8 cellular contexts compared by ENCODE assay signal in genomic region chr5:50666261-50667078, GRCh38. TPM values are rescaled to one million over a fixed set of nuclear protein-coding genes. Genes with fewer than 3 reads are reported as not detected.
DNase-seq lines count a peak whose midpoint lies in the region; ATAC-seq and TF ChIP-seq lines count a peak whose summit lies in the region.

PARP8 (plus strand) TSS chr5:50666637; CDS start chr5:50667096, 459 bp downstream.

- no peak for TF ChIP-seq POLR2A in lower leg skin (IDR thresholded peaks at IDR 0.05)

- DNase-seq in ELF-1 (ENCODE audit: low read depth, low spot score) (peak; percentile 84), GM23248 (peak; percentile 62), MV-4-11 (lab: John Stamatoyannopoulos, UW) (peak; percentile 85), dorsolateral prefrontal cortex (peak in 8 of 10 donors; percentile 23 to 74 (median 34)), lower leg skin (ENCODE audit: low spot score in 2 of 2) (peak; percentile 28 to 92)
- DNase-seq in activated CD4-positive, alpha-beta T cell treated with anti-CD3 and anti-CD28 coated beads, Interleukin-2, amount 10 ng/mL, durations not matched to agents 7 days and 5 days: peak; percentile 42
- DNase-seq in stimulated activated CD4-positive, alpha-beta T cell treated with anti-CD3 and anti-CD28 coated beads, TNF-alpha, amount 100 ng/mL, for 24 hours (ENCODE audit: low read depth in 3 of 3): peak in 2 of 3 experiments; percentile 7 to 32

- H3K4me3 Mint-ChIP-seq in activated CD4-positive, alpha-beta T cell treated with anti-CD3 and anti-CD28 coated beads, Interleukin-2, amount 10 ng/mL, durations not matched to agents 7 days and 5 days: peak within 1 kb of the TSS; percentile 97

- H2AFZ ChIP-seq in GM23248: peak within 1 kb of the TSS; percentile 87

- intact Hi-C loops in dorsolateral prefrontal cortex (cut with DNase I) (no loop called here), lower leg skin (cut with DNase I; ENCODE audit: low total_unique reads) (no loop called here)

- POLR2A ChIA-PET in activated CD4-positive, alpha-beta T cell treated with anti-CD3 and anti-CD28 coated beads, Interleukin-2, amount 10 ng/mL, durations not matched to agents 7 days and 5 days (lab: Charles Lee): interaction anchor here (0.7 kb wide), 1 partner anchor 217 kb away, joined by 3 read pairs; no protein-coding TSS in a partner anchor

- no peak for ATAC-seq in GM21737 (IDR thresholded peaks at IDR 0.05; ENCODE audit: unreplicated experiment)

- H3K9ac ChIP-seq in GM23248: peak within 1 kb of the TSS; percentile 68

- no peaks in the 10 kb centered on the region for H3K79me2 ChIP-seq in GM23248 (ENCODE audit: insufficient read depth)

- H3K4me1 ChIP-seq in GM23248 (ENCODE audit: insufficient read depth): 0 out of 2 replicates have a peak, but pooled peaks cover 4% of the 10 kb centered on the region

- no peaks in the 10 kb centered on the region for H3K9me3 Mint-ChIP-seq in activated CD4-positive, alpha-beta T cell treated with anti-CD3 and anti-CD28 coated beads, Interleukin-2, amount 10 ng/mL, durations not matched to agents 7 days and 5 days

- CTCF ChIA-PET in activated CD4-positive, alpha-beta T cell treated with anti-CD3 and anti-CD28 coated beads, Interleukin-2, amount 10 ng/mL, durations not matched to agents 7 days and 5 days (lab: Charles Lee): no interaction called here

- H3K27me3 Mint-ChIP-seq in activated CD4-positive, alpha-beta T cell treated with anti-CD3 and anti-CD28 coated beads, Interleukin-2, amount 10 ng/mL, durations not matched to agents 7 days and 5 days: no peaks in the 10 kb centered on the region

- in situ Hi-C loops in GM23248 (cut with MboI): no loop called here

- H3K27me3 ChIP-seq in GM23248 (replicated peaks; ENCODE audit: insufficient read depth) (no peaks in the 10 kb centered on the region), dorsolateral prefrontal cortex (no peaks in the 10 kb centered on the region)

- H3K9me3 ChIP-seq in GM23248 (ENCODE audit: low read depth): no peaks in the 10 kb centered on the region

- peaks cover 31% of the 10 kb centered on the region for H3K36me3 Mint-ChIP-seq in activated CD4-positive, alpha-beta T cell treated with anti-CD3 and anti-CD28 coated beads, Interleukin-2, amount 10 ng/mL, durations not matched to agents 7 days and 5 days (ENCODE audit: low read depth)

- peak in 1 of 56 donors; percentile 15 for TF ChIP-seq CTCF in dorsolateral prefrontal cortex (IDR thresholded peaks at IDR 0.05 in 54 of 56, conservative IDR thresholded peaks at IDR 0.05 in 2 of 56; ENCODE audit: low read depth in 1 of 56, partially characterized antibody in 56 of 56)
- no peak for TF ChIP-seq CTCF in lower leg skin (IDR thresholded peaks at IDR 0.05)

- 1% methylated on average over 19 to 48 of the region's 70 CpGs for WGBS in GM23248 (ENCODE audit: low coverage in 1 of 2, low lambda C conversion rate in 2 of 2, missing lambda C conversion rate in 2 of 2), 2 experiments
- WGBS in lower leg skin, 2 donors: 1% methylated on average over 48 to 60 of the region's 70 CpGs

- peak within 1 kb of the TSS; percentile 74 for H3K4me3 ChIP-seq in GM23248
- H3K4me3 ChIP-seq in dorsolateral prefrontal cortex: peak within 1 kb of the TSS; percentile 60 to 96 (median 85)
- H3K4me3 ChIP-seq in lower leg skin (ENCODE audit: low read depth, poor library complexity, severe bottlenecking): peak within 1 kb of the TSS; percentile 90

- H3K36me3 ChIP-seq in GM23248 (ENCODE audit: low read depth): no peaks in the 10 kb centered on the region

- H3F3A ChIP-seq in GM23248 (ENCODE audit: insufficient read depth): peaks cover 9% of the 10 kb centered on the region; the same call in 1 of the 2 replicates

- peak within 1 kb of the TSS; percentile 91 for H3K4me2 ChIP-seq in GM23248 (ENCODE audit: unreplicated experiment)

- H3K27ac Mint-ChIP-seq in activated CD4-positive, alpha-beta T cell treated with anti-CD3 and anti-CD28 coated beads, Interleukin-2, amount 10 ng/mL, durations not matched to agents 7 days and 5 days: peak within 1 kb of the TSS; percentile 99

- H3K9me2 ChIP-seq in GM23248 (ENCODE audit: insufficient read depth): no peaks in the 10 kb centered on the region

- H3K27ac ChIP-seq in GM23248 (no peak within 1 kb of the TSS), dorsolateral prefrontal cortex (peak within 1 kb of the TSS in 57 of 59 donors; percentile 29 to 95 (median 85))

- no peaks in the 10 kb centered on the region for H4K20me1 ChIP-seq in GM23248 (ENCODE audit: insufficient read depth)

- peaks cover 45% of the 10 kb centered on the region for H3K4me1 Mint-ChIP-seq in activated CD4-positive, alpha-beta T cell treated with anti-CD3 and anti-CD28 coated beads, Interleukin-2, amount 10 ng/mL, durations not matched to agents 7 days and 5 days

RNA-seq across cellular contexts. Expression of gene PARP8, which starts in this region (rescaled TPM):
- total RNA-seq in GM23248 (2014; rRNA removed; shearing (Covaris generic)): 1.1 and 1.9 TPM in 2 replicates
- polyA plus RNA-seq in GM23248 (2016; fragmentation: Nextera tagmentation; extraction: Ambion mirVana): 2.5 and 3.3 TPM in 2 replicates
- total RNA-seq in activated CD4-positive, alpha-beta T cell treated with anti-CD3 and anti-CD28 coated beads, Interleukin-2, amount 10 ng/mL, durations not matched to agents 7 days and 5 days: 100 to 1,000 TPM; 100 to 110 TPM
- total RNA-seq in dorsolateral prefrontal cortex: 10 to 100 TPM; 27.2 to 67.7 (median 51.2) TPM
- 10 to 100 TPM in 2 of 4 donors, 1 to 10 TPM in 2; 4.8 to 13.7 (median 8.2) TPM for total RNA-seq in lower leg skin

Comparison
In these comparisons a context has a peak if more than half of its experiments do, and no peak if none do; other contexts are left out.
1. DNase-seq: peak in every context shown above with its lines; median percentile 85 in MV-4-11; 84 in ELF-1; 62 in GM23248; 60 in lower leg skin; 42 in activated CD4-positive, alpha-beta T cell treated with anti-CD3 and anti-CD28 coated beads, Interleukin-2, amount 10 ng/mL, durations not matched to agents 7 days and 5 days; 34 in dorsolateral prefrontal cortex; 20 in stimulated activated CD4-positive, alpha-beta T cell treated with anti-CD3 and anti-CD28 coated beads, TNF-alpha, amount 100 ng/mL, for 24 hours.